ENCODE assay signal across 9 cellular contexts in the genomic region with DNA sequence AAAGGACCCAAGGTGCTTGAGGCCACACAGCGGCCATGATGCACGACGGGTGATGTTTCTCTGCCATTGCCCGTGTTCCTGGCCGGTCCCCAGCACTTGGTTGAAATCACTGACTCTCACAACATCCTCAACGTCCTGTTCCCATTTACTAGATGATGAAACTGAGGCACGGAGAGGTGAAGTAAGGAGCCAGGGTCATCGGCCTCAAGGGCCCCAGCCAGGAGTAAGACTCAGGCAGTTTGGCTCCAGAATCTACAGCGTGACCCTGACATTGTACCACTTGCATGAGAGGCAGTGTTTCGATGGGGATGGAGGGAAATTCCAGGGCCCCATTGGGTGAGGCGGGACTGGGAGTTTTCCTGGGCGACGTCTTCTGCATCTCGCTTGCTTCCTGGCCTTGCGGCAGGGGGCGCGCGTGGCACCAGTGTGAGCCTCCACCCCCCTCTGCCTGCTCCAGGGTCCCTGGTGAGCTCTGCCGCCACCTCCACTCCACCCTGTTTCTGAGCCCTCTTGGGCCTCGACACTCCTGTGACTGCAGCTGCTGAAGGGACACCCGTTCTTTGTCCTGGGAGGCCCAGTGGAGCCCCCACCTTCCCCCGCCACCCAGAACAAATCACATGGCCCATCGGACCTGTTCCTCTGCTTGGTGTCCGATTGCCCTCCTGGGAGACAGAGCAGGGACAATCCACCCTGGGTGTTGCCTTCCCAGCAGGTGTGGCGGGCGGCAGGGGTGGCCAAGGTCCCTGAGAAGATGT.
DNase-seq lines count a peak whose midpoint lies in the region; ATAC-seq, FAIRE-seq and TF ChIP-seq lines count a peak whose summit lies in the region.
"Had no signal": no experiment of that assay in that cellular context is flagged by ENCODE, and none has a peak within 500 bp of the region (broad histone marks: within the 10 kb centered on the region; RNA-seq: fewer than 3 reads in every experiment).

No MANE protein-coding gene starts in this region.

- H3K4me3 ChIP-seq in AG04449 (ENCODE audit: low read depth, low read length) (no peak overlapping the region), OCI-LY7 (ENCODE audit: low read depth, low read length, poor library complexity, severe bottlenecking) (no peak overlapping the region), kidney epithelial cell (ENCODE audit: low read depth, low read length) (no peak overlapping the region)

- H3K4me2 ChIP-seq in OCI-LY7 (ENCODE audit: low read length) = peak overlapping the region; percentile 16

- no peaks in the 10 kb centered on the region for H3K9me3 ChIP-seq in OCI-LY7 (ENCODE audit: low read length)

- H3K79me2 ChIP-seq in OCI-LY7 (ENCODE audit: insufficient read depth, low read depth, low read length) = no peaks in the 10 kb centered on the region

- peaks cover 57% of the 10 kb centered on the region for H3K27me3 ChIP-seq in kidney epithelial cell (ENCODE audit: control insufficient read depth, insufficient read depth, low read length)

- TF ChIP-seq POLR2A in GM12891 (IDR thresholded peaks at IDR 0.05; ENCODE audit: low read depth, low read length) = no peak

- CTCF ChIA-PET in AG04449 (lab: Yijun Ruan, JAX) (interaction anchor here (1.9 kb wide), 1 partner anchor 12 kb away, joined by 8 read pairs; no protein-coding TSS in a partner anchor), OCI-LY7 (lab: Charles Lee; ENCODE audit: unreplicated experiment) (interaction anchor here (0.5 to 1.5 kb wide), 4 partner anchors 8 to 258 kb away, joined by 3 to 4 read pairs (median 3); no protein-coding TSS in a partner anchor)

- no peaks in the 10 kb centered on the region for H4K20me1 ChIP-seq in OCI-LY7 (ENCODE audit: insufficient read depth, low read length)

- TF ChIP-seq CTCF in AG04449 (IDR thresholded peaks at IDR 0.05; ENCODE audit: insufficient read depth, low read length, missing control alignments) = peak; percentile 38
- TF ChIP-seq CTCF in OCI-LY7 (conservative IDR thresholded peaks at IDR 0.05; ENCODE audit: low read length) = peak; percentile 78
- peak; percentile 55 for TF ChIP-seq CTCF in kidney epithelial cell (IDR thresholded peaks at IDR 0.05; ENCODE audit: insufficient read depth, low read length, poor library complexity, severe bottlenecking)

- H2AFZ ChIP-seq in OCI-LY7 (ENCODE audit: low read length) = no peak overlapping the region

- FAIRE-seq in GM12891 (lab: Jason Lieb, UNC) = peak; percentile 75
- FAIRE-seq: endometrium had no signal

- H3K36me3 ChIP-seq in OCI-LY7 (ENCODE audit: insufficient read depth, low read length) (no peaks in the 10 kb centered on the region), kidney epithelial cell (ENCODE audit: control insufficient read depth, insufficient read depth, low read length) (no peaks in the 10 kb centered on the region)

- no peak for DNase-seq in AG04449 (ENCODE audit: low read depth, low spot score)
- peak; percentile 90 for DNase-seq in GM12891 (ENCODE audit: insufficient read length, low spot score)
- DNase-seq in OCI-LY7 (ENCODE audit: low spot score) = peak; percentile 76
- no peak for DNase-seq in kidney epithelial cell (ENCODE audit: low read depth)
- DNase-seq in GF-D8 (lab: John Stamatoyannopoulos, UW) = no peak

- POLR2A ChIA-PET in AG04449 (lab: Yijun Ruan, JAX) (interaction anchor here (0.6 kb wide), 1 partner anchor 207 kb away, joined by 4 read pairs; no protein-coding TSS in a partner anchor), OCI-LY7 (lab: Charles Lee) (no interaction called here)

- no peak overlapping the region for H3K27ac ChIP-seq in OCI-LY7 (ENCODE audit: low read depth, low read length, poor library complexity, severe bottlenecking)

- ATAC-seq in GM21825 (IDR thresholded peaks at IDR 0.05; ENCODE audit: unreplicated experiment) (no peak), HG03196 (IDR thresholded peaks at IDR 0.05; ENCODE audit: unreplicated experiment) (no peak), GM21717 (IDR thresholded peaks at IDR 0.05; ENCODE audit: unreplicated experiment) (no peak)

- intact Hi-C loops in OCI-LY7 (cut with micrococcal nuclease; ENCODE audit: unreplicated experiment) = loop anchor here (1.0 kb wide), 1 partner anchor 130 kb away; no protein-coding TSS in a partner anchor

- peaks cover 10% of the 10 kb centered on the region for H3K4me1 ChIP-seq in OCI-LY7 (ENCODE audit: insufficient read depth, low read length, poor library complexity, severe bottlenecking)

- no peaks in the 10 kb centered on the region for H3K9me2 ChIP-seq in OCI-LY7 (ENCODE audit: insufficient read depth, low read length)

- no TSS peak for BruUV-seq in OCI-LY7 (replicated peaks; lab: Mats Ljungman, UMichigan)

TF ChIP-seq in GM12891, 5 proteins besides CTCF, POLR2A, EP300 and RAD21:
- TF ChIP-seq POU2F2 (IDR thresholded peaks at IDR 0.05; ENCODE audit: low read depth, low read length) (no peak), PAX5 (IDR thresholded peaks at IDR 0.05; ENCODE audit: insufficient read depth, low read length, severe bottlenecking) (no peak), POLR2AphosphoS5 (IDR thresholded peaks at IDR 0.05; ENCODE audit: low read depth, low read length) (no peak), TAF1 (IDR thresholded peaks at IDR 0.05; ENCODE audit: low read depth, low read length) (no peak), SPI1 (IDR thresholded peaks at IDR 0.05; ENCODE audit: low read depth, low read length) (no peak)

Comparison
In these comparisons a context has a peak if more than half of its experiments do, and no peak if none do; other contexts are left out.
1. DNase-seq: peak in GM12891 (single experiment) and OCI-LY7 (single experiment); none in AG04449 (single experiment), kidney epithelial cell (single experiment) and GF-D8 (single experiment).
2. Peak in every context shown above with its lines, with median percentiles within 50 percentile points of each other: CTCF ChIP-seq.